In the genomic region with DNA sequence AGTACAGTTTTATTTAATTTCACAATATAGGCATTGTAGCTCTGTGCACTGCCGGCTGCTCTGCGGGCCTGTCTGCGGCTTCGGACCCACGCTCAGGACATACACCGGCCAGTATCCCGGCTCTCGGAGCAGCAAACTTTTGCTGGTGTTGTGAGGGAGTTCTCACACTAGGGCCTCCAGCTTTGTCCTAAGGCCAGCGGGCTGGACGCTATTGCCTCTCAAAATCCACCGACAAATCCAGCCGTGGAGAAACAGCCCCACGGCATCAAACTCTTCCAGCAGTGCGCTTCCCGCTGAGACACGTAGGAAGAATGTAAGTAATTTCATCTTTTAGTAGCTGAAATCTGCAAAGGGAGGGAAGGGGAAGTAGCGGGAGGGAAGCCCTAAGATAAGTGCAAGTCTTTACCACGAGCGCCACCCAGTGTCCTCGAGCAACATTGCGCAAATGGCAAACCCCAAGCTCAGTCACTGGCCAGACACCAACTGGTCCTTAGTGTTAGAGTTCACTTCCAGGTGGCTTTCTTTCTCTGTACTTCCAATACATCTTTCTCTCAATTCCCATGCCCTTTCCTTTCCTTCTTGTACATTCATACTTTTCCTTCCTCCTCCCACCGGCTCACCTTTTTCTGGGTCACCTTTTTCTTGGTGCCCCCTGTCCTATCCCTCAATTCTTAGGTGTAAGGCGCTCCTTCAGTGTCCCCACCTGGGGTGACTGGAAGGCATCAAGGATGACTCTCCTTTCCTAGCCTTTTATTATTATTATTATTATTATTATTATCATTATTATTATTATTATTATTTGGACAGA, we compare ENCODE assay signal across 8 cellular contexts. TPM values are rescaled to one million over a fixed set of nuclear protein-coding genes. Genes with fewer than 3 reads are reported as not detected.
A peak's percentile ranks its signal among the peaks of the same experiment; 100 is the strongest.
DNase-seq lines count a peak whose midpoint lies in the region; ATAC-seq, FAIRE-seq and TF ChIP-seq lines count a peak whose summit lies in the region.

No MANE protein-coding gene starts in this region.

- H3K27ac ChIP-seq in right cardiac atrium (ENCODE audit: low read length), result no peak overlapping the region

- FAIRE-seq in H54 (lab: Jason Lieb, UNC), result peak; percentile 15

- peak; percentile 91 for TF ChIP-seq CTCF in Loucy (conservative IDR thresholded peaks at IDR 0.05; ENCODE audit: low read length)

- no peak for TF ChIP-seq POLR2A in H54 (IDR thresholded peaks at IDR 0.05; ENCODE audit: low read depth, low read length)

- peak overlapping the region; percentile 66 for H3K4me2 ChIP-seq in Loucy (ENCODE audit: low read depth, low read length, poor library complexity, severe bottlenecking)

- no peaks in the 10 kb centered on the region for H4K20me1 ChIP-seq in Loucy (ENCODE audit: insufficient read depth, low read length, poor library complexity, severe bottlenecking)

- H3K9me2 ChIP-seq in Loucy (replicated peaks; ENCODE audit: low read depth, low read length), result no peaks in the 10 kb centered on the region

- ATAC-seq in right cardiac atrium, result peak; percentile 87 to 92

- peak overlapping the region; percentile 49 for H3K9ac ChIP-seq in Loucy (ENCODE audit: low read depth, low read length, poor library complexity, severe bottlenecking)

- H3K79me2 ChIP-seq in Loucy (ENCODE audit: insufficient read depth, low read length), result no peaks in the 10 kb centered on the region

- H3K4me3 ChIP-seq in Loucy (ENCODE audit: low read length, poor library complexity, severe bottlenecking) (peak overlapping the region; percentile 70), right cardiac atrium (ENCODE audit: low read length) (peak overlapping the region; percentile 66)

- H3K9me3 ChIP-seq in Loucy (ENCODE audit: insufficient read depth, low read depth, low read length), result no peaks in the 10 kb centered on the region
- no peaks in the 10 kb centered on the region for H3K9me3 ChIP-seq in right cardiac atrium (ENCODE audit: control insufficient read depth, low read length)

- no peaks in the 10 kb centered on the region for H3K4me1 ChIP-seq in Loucy (ENCODE audit: insufficient read depth, low read length, poor library complexity, severe bottlenecking)
- H3K4me1 ChIP-seq in right cardiac atrium (ENCODE audit: control insufficient read depth, insufficient read depth, low read length), result peaks cover 3% of the 10 kb centered on the region

- DNase-seq in GDM1 (lab: John Stamatoyannopoulos, UW) (peak; percentile 51), H54 (ENCODE audit: insufficient read length, low spot score) (peak; percentile 78), SW480 (ENCODE audit: low spot score) (peak; percentile 87), amniotic stem cell (lab: John Stamatoyannopoulos, UW) (peak; percentile 79), right cardiac atrium (peak; percentile 77 to 87 (median 87)), retina (peak; percentile 89), 8988T (no peak)

- H3F3A ChIP-seq in Loucy (ENCODE audit: low read depth), result no peaks in the 10 kb centered on the region

- H3K36me3 ChIP-seq in Loucy (ENCODE audit: insufficient read depth, low read length), result no peaks in the 10 kb centered on the region

- intact Hi-C loops in right cardiac atrium (cut with DNase I), result loop anchor here (5.0 to 10.0 kb wide), 6 partner anchors 613 to 1113 kb away; no protein-coding TSS in a partner anchor

- H3K27me3 ChIP-seq in Loucy (ENCODE audit: insufficient read depth, low read length, poor library complexity, severe bottlenecking) (peaks cover 5% of the 10 kb centered on the region), right cardiac atrium (ENCODE audit: control insufficient read depth, insufficient read depth) (no peaks in the 10 kb centered on the region)

- peak overlapping the region; percentile 90 for H2AFZ ChIP-seq in Loucy (ENCODE audit: low read length)

- WGBS in right cardiac atrium, result 5% methylated on average over 23 of the region's 23 CpGs

RNA-seq across cellular contexts. Expression of a gene that starts 3.0 kb away (rescaled TPM):
- total RNA-seq in right cardiac atrium, result not detected
- polyA plus RNA-seq in right cardiac atrium, result 0.27 TPM

RNA-seq across cellular contexts. Expression of a gene that starts 22.3 kb away (rescaled TPM):
- not detected for total RNA-seq in right cardiac atrium
- not detected for polyA plus RNA-seq in right cardiac atrium
